In the genomic region with DNA sequence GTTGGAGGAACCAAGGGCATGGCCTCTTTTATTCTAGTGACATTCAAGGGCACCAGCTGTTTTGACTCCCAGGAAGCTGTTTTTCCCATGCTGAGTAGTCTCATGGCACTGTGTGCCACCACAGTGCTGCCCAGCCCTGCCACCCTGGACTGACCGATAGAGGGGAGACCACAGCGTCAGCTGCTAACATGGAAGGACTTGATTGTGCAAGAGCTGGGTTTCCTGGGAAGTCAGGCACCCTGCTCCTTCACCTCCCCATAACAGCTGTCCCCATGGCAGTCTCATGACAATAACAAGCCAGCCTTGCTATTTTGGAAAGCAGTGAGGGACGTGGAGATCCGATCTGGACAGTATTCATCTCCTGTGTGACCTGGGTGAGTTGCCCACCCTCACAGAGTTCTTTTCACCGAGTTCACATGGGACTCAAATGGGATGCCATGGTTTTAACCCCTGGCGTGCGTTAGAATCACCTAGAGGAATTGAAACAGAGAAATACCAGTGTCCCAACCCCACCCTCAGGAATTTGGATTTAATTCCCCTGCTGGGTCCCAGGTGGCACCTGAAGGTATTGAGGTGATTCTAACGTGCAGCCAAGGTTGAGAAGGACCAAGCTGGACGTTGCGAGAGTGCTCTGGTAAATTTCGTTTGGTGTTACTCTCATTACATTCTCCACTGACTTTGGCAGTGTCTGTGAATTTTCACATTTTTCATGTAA, we compare ENCODE assay signal across 10 cellular contexts.
DNase-seq lines count a peak whose midpoint lies in the region; ATAC-seq and TF ChIP-seq lines count a peak whose summit lies in the region.
"Had no signal": no experiment of that assay in that cellular context is flagged by ENCODE, and none has a peak within 500 bp of the region (broad histone marks: within the 10 kb centered on the region; RNA-seq: fewer than 3 reads in every experiment).

No MANE protein-coding gene starts in this region.

- H3K36me3 Mint-ChIP-seq in CD14-positive monocyte (peaks cover 66 to 78% of the 10 kb centered on the region in 2 donors), T-cell (peaks cover 80% of the 10 kb centered on the region), natural killer cell (peaks cover 26% of the 10 kb centered on the region), Caco-2 (ENCODE audit: insufficient read depth, unreplicated experiment) (no peaks in the 10 kb centered on the region)

- no peak overlapping the region for H3K4me3 Mint-ChIP-seq in CD14-positive monocyte
- H3K4me3 Mint-ChIP-seq in T-cell, result peak overlapping the region in 2 of 3 donors; percentile 31 to 61
- peak overlapping the region; percentile 79 for H3K4me3 Mint-ChIP-seq in natural killer cell
- no peak overlapping the region for H3K4me3 Mint-ChIP-seq in Caco-2 (ENCODE audit: unreplicated experiment)

- in situ Hi-C loops in G401 (cut with HindIII; ENCODE audit: low sequenced_read_pairs), result no loop called here

- TF ChIP-seq CTCF in CD14-positive monocyte (IDR thresholded peaks at IDR 0.05) (no peak), gastroesophageal sphincter (IDR thresholded peaks at IDR 0.05) (no peak), natural killer cell (IDR thresholded peaks at IDR 0.05) (no peak), Caco-2 (IDR thresholded peaks at IDR 0.05; ENCODE audit: insufficient read depth in 1 of 2, low read depth in 1 of 2, low read length in 1 of 2, severe bottlenecking in 1 of 2, unreplicated experiment in 1 of 2) (no peak), esophagus squamous epithelium (IDR thresholded peaks at IDR 0.05) (no peak)

- DNase-seq in CD14-positive monocyte (ENCODE audit: low spot score) (no peak), T-cell (no peak), natural killer cell (no peak), Caco-2 (no peak), esophagus squamous epithelium (lab: John Stamatoyannopoulos, UW) (no peak), G401 (ENCODE audit: low spot score) (no peak)
- DNase-seq: NCI-H2029 treated with DMSO at 0.1 percent for 48 hours had no signal

- POLR2A ChIA-PET in T-cell (lab: Charles Lee), result no interaction called here
- POLR2A ChIA-PET in Caco-2 (lab: Charles Lee), result no interaction called here

- peak overlapping the region; percentile 54 to 90 (median 80) for H3K27ac Mint-ChIP-seq in CD14-positive monocyte
- H3K27ac Mint-ChIP-seq in T-cell, result peak overlapping the region; percentile 80 to 83
- no peak overlapping the region for H3K27ac Mint-ChIP-seq in natural killer cell
- no peak overlapping the region for H3K27ac Mint-ChIP-seq in Caco-2 (ENCODE audit: unreplicated experiment)

- H3K27me3 Mint-ChIP-seq in CD14-positive monocyte (ENCODE audit: low read depth in 3 of 3) (peaks cover 0 to 2% (median 0%) of the 10 kb centered on the region in 3 donors), T-cell (no peaks in the 10 kb centered on the region), natural killer cell (ENCODE audit: low read depth in 2 of 2) (no peaks in the 10 kb centered on the region), Caco-2 (ENCODE audit: insufficient read depth, unreplicated experiment) (peaks cover 45% of the 10 kb centered on the region)

- H3K27ac ChIP-seq in gastroesophageal sphincter, result peak overlapping the region in 3 of 4 donors; percentile 1 to 57 (median 52)
- H3K27ac ChIP-seq in esophagus squamous epithelium, result peak overlapping the region in 2 of 4 donors; percentile 0 to 17
- H3K27ac ChIP-seq: KMS-11 had no signal

- intact Hi-C loops in CD14-positive monocyte (cut with micrococcal nuclease), result no loop called here
- intact Hi-C loops in natural killer cell (cut with micrococcal nuclease), result no loop called here
- intact Hi-C loops in Caco-2 (cut with micrococcal nuclease; ENCODE audit: unreplicated experiment), result no loop called here
- intact Hi-C loops in esophagus squamous epithelium (cut with DNase I), result no loop called here

- H3K36me3 ChIP-seq in gastroesophageal sphincter, result peaks cover 0 to 20% of the 10 kb centered on the region in 2 donors
- no peaks in the 10 kb centered on the region for H3K36me3 ChIP-seq in Caco-2 (ENCODE audit: control insufficient read depth, insufficient read depth, low read length)
- H3K36me3 ChIP-seq in esophagus squamous epithelium, result peaks cover 0 to 5% (median 0%) of the 10 kb centered on the region in 3 donors

- H3K4me3 ChIP-seq in gastroesophageal sphincter, result no peak overlapping the region
- H3K4me3 ChIP-seq in Caco-2 (ENCODE audit: low read depth, low read length), result no peak overlapping the region
- no peak overlapping the region for H3K4me3 ChIP-seq in esophagus squamous epithelium

- TF ChIP-seq POLR2A in gastroesophageal sphincter (IDR thresholded peaks at IDR 0.05) (no peak), esophagus squamous epithelium (IDR thresholded peaks at IDR 0.05) (no peak)

- BruUV-seq in Caco-2 (replicated peaks; lab: Mats Ljungman, UMichigan), result no TSS peak

- peak in 1 of 4 experiments; percentile 7 for ATAC-seq in T-cell (replicated peaks in 1 of 4)
- ATAC-seq in gastroesophageal sphincter, result peak; percentile 67
- ATAC-seq in natural killer cell, result no peak
- ATAC-seq in HG03432 (IDR thresholded peaks at IDR 0.05; ENCODE audit: unreplicated experiment), result no peak

- WGBS in gastroesophageal sphincter (ENCODE audit: low coverage in 1 of 2), 2 donors, result 53 to 73% methylated on average over 4 to 8 of the region's 11 CpGs
- WGBS in esophagus squamous epithelium, 2 donors, result 74 to 82% methylated on average over 8 to 9 of the region's 11 CpGs

- H3K4me1 ChIP-seq in gastroesophageal sphincter (peaks cover 21 to 83% (median 32%) of the 10 kb centered on the region in 3 donors), Caco-2 (no peaks in the 10 kb centered on the region), esophagus squamous epithelium (peaks cover 4 to 65% (median 12%) of the 10 kb centered on the region in 3 donors)

- H3K9me3 ChIP-seq in gastroesophageal sphincter (no peaks in the 10 kb centered on the region), Caco-2 (no peaks in the 10 kb centered on the region), esophagus squamous epithelium (no peaks in the 10 kb centered on the region)

- no peak for TF ChIP-seq EP300 in gastroesophageal sphincter (IDR thresholded peaks at IDR 0.05)

- CTCF ChIA-PET in T-cell (lab: Charles Lee) (interaction anchor here in 1 of 2 donors (0.7 kb wide), 1 partner anchor 79 kb away, joined by 3 read pairs; no protein-coding TSS in a partner anchor), Caco-2 (lab: Charles Lee) (no interaction called here)

- H3K4me1 Mint-ChIP-seq in CD14-positive monocyte, result peaks cover 82% of the 10 kb centered on the region
- peaks cover 96 to 99% (median 97%) of the 10 kb centered on the region in 3 donors for H3K4me1 Mint-ChIP-seq in T-cell
- H3K4me1 Mint-ChIP-seq in natural killer cell, result peaks cover 95 to 97% of the 10 kb centered on the region in 2 donors
- no peaks in the 10 kb centered on the region for H3K4me1 Mint-ChIP-seq in Caco-2 (ENCODE audit: low read depth, unreplicated experiment)

- no peaks in the 10 kb centered on the region for H3K9me3 Mint-ChIP-seq in CD14-positive monocyte
- no peaks in the 10 kb centered on the region for H3K9me3 Mint-ChIP-seq in T-cell
- no peaks in the 10 kb centered on the region for H3K9me3 Mint-ChIP-seq in natural killer cell
- H3K9me3 Mint-ChIP-seq in Caco-2 (ENCODE audit: unreplicated experiment), result no peaks in the 10 kb centered on the region

- H3K27me3 ChIP-seq in gastroesophageal sphincter (no peaks in the 10 kb centered on the region), Caco-2 (replicated peaks; ENCODE audit: control insufficient read depth, insufficient read depth, low read length) (no peaks in the 10 kb centered on the region), esophagus squamous epithelium (no peaks in the 10 kb centered on the region)

Comparison
In these comparisons a context has a peak if more than half of its experiments do, and no peak if none do; other contexts are left out.
1. H3K27ac Mint-ChIP-seq: peak in CD14-positive monocyte (7 of 7) and T-cell (2 of 2); none in natural killer cell (0 of 2) and Caco-2 (single experiment).
2. H3K4me3 Mint-ChIP-seq: peak in T-cell (2 of 3) and natural killer cell (single experiment); none in CD14-positive monocyte (0 of 2) and Caco-2 (single experiment).